Comparison of ENCODE assay signal across 19 cellular contexts in genomic region chr5:39104221-39104620, GRCh38. TPM values are rescaled to one million over a fixed set of nuclear protein-coding genes. Genes with fewer than 3 reads are reported as not detected.
DNase-seq lines count a peak whose midpoint lies in the region; ATAC-seq, FAIRE-seq and TF ChIP-seq lines count a peak whose summit lies in the region.
"Had no signal": no experiment of that assay in that cellular context is flagged by ENCODE, and none has a peak within 500 bp of the region (broad histone marks: within the 10 kb centered on the region; RNA-seq: fewer than 3 reads in every experiment).

No MANE protein-coding gene starts in this region.

- no peak overlapping the region for H3K9ac ChIP-seq in mammary epithelial cell (ENCODE audit: insufficient read depth, low read length)
- H3K9ac ChIP-seq: KMS-11 had no signal

- no peak for ATAC-seq in A549
- ATAC-seq: Panc1 had no signal

- H4K20me1 ChIP-seq in mammary epithelial cell (ENCODE audit: insufficient read depth, low read length) = no peaks in the 10 kb centered on the region

- H3K36me3 Mint-ChIP-seq in activated CD4-positive, alpha-beta memory T cell treated with anti-CD3 and anti-CD28 coated beads for 36 hours = peaks cover 18% of the 10 kb centered on the region
- H3K36me3 Mint-ChIP-seq in activated CD4-positive, alpha-beta memory T cell treated with anti-CD3 and anti-CD28 coated beads, Interleukin-2, amount 10 ng/mL, durations not matched to agents 7 days and 5 days (ENCODE audit: low read depth) = peaks cover 59% of the 10 kb centered on the region

- H3K27ac ChIP-seq in A549 = peak overlapping the region; percentile 90 to 95
- no peak overlapping the region for H3K27ac ChIP-seq in mammary epithelial cell (ENCODE audit: insufficient read depth, low read depth, low read length)
- H3K27ac ChIP-seq in RWPE1 = no peak overlapping the region
- H3K27ac ChIP-seq: KMS-11 had no signal

- no peaks in the 10 kb centered on the region for H3K27me3 Mint-ChIP-seq in activated CD4-positive, alpha-beta memory T cell treated with anti-CD3 and anti-CD28 coated beads for 36 hours
- no peaks in the 10 kb centered on the region for H3K27me3 Mint-ChIP-seq in activated CD4-positive, alpha-beta memory T cell treated with anti-CD3 and anti-CD28 coated beads, Interleukin-2, amount 10 ng/mL, durations not matched to agents 7 days and 5 days

- H3K4me3 Mint-ChIP-seq in activated CD4-positive, alpha-beta memory T cell treated with anti-CD3 and anti-CD28 coated beads for 36 hours = no peak overlapping the region
- H3K4me3 Mint-ChIP-seq in activated CD4-positive, alpha-beta memory T cell treated with anti-CD3 and anti-CD28 coated beads, Interleukin-2, amount 10 ng/mL, durations not matched to agents 7 days and 5 days = no peak overlapping the region

- no peak for TF ChIP-seq RAD21 in A549 (conservative IDR thresholded peaks at IDR 0.05 in 1 of 2, IDR thresholded peaks at IDR 0.05 in 1 of 2)

- BruUV-seq in mammary epithelial cell (replicated peaks; lab: Mats Ljungman, UMichigan) = no TSS peak

- no peak overlapping the region for H3K4me2 ChIP-seq in A549
- H3K4me2 ChIP-seq in mammary epithelial cell (ENCODE audit: insufficient read depth, low read depth, low read length) = no peak overlapping the region
- H3K4me2 ChIP-seq: KMS-11 had no signal

- dilution Hi-C loops in mammary epithelial cell (cut with HindIII; ENCODE audit: low sequenced_read_pairs) = no loop called here

- POLR2A ChIA-PET in activated CD4-positive, alpha-beta memory T cell treated with anti-CD3 and anti-CD28 coated beads for 36 hours (lab: Charles Lee) = no interaction called here
- POLR2A ChIA-PET in activated CD4-positive, alpha-beta memory T cell treated with anti-CD3 and anti-CD28 coated beads, Interleukin-2, amount 10 ng/mL, durations not matched to agents 7 days and 5 days (lab: Charles Lee) = interaction anchor here (0.7 kb wide), 1 partner anchor 9 kb away, joined by 3 read pairs; no protein-coding TSS in a partner anchor
- POLR2A ChIA-PET in A549 (lab: Yijun Ruan, JAX) = interaction anchor here (0.5 kb wide), 1 partner anchor 50 kb away, joined by 3 read pairs; no protein-coding TSS in a partner anchor
- POLR2A ChIA-PET in RWPE1 (lab: Yijun Ruan, JAX; ENCODE audit: low non-redundant PET) = no interaction called here

- CTCF ChIA-PET in activated CD4-positive, alpha-beta memory T cell treated with anti-CD3 and anti-CD28 coated beads for 36 hours (lab: Charles Lee) = interaction anchor here (0.7 to 2.1 kb wide), 4 partner anchors 11 to 178 kb away, joined by 3 to 10 read pairs (median 4); no protein-coding TSS in a partner anchor
- CTCF ChIA-PET in activated CD4-positive, alpha-beta memory T cell treated with anti-CD3 and anti-CD28 coated beads, Interleukin-2, amount 10 ng/mL, durations not matched to agents 7 days and 5 days (lab: Charles Lee) = interaction anchor here (1.1 to 1.2 kb wide), 2 partner anchors 8 to 90 kb away, joined by 3 read pairs; no protein-coding TSS in a partner anchor
- CTCF ChIA-PET in A549 (lab: Yijun Ruan, JAX) = interaction anchor here (0.7 to 10.4 kb wide), 8 partner anchors 10 to 469 kb away, joined by 3 to 110 read pairs (median 4); no protein-coding TSS in a partner anchor
- CTCF ChIA-PET in mammary epithelial cell (lab: Charles Lee; ENCODE audit: low non-redundant PET) = no interaction called here
- CTCF ChIA-PET in RWPE1 (lab: Yijun Ruan, JAX) = interaction anchor here (0.6 kb wide), 2 partner anchors 15 to 110 kb away, joined by 3 to 4 read pairs; no protein-coding TSS in a partner anchor

- no peaks in the 10 kb centered on the region for H3K9me3 Mint-ChIP-seq in activated CD4-positive, alpha-beta memory T cell treated with anti-CD3 and anti-CD28 coated beads for 36 hours
- no peaks in the 10 kb centered on the region for H3K9me3 Mint-ChIP-seq in activated CD4-positive, alpha-beta memory T cell treated with anti-CD3 and anti-CD28 coated beads, Interleukin-2, amount 10 ng/mL, durations not matched to agents 7 days and 5 days

- H3K27me3 ChIP-seq in mammary epithelial cell (ENCODE audit: insufficient read depth, low read length) (no peaks in the 10 kb centered on the region), BE2C (peaks cover under 1% of the 10 kb centered on the region; the same call in 1 of the 2 replicates)
- H3K27me3 ChIP-seq: MG63 had no signal

- no peaks in the 10 kb centered on the region for H3K79me2 ChIP-seq in mammary epithelial cell (ENCODE audit: insufficient read depth, low read length)

- H3K4me3 ChIP-seq in A549 = no peak overlapping the region
- H3K4me3 ChIP-seq in mammary epithelial cell (replicated peaks in 1 of 3; ENCODE audit: insufficient read depth in 1 of 3, low read depth in 2 of 3, low read length in 3 of 3) = no peak overlapping the region
- no peak overlapping the region for H3K4me3 ChIP-seq in BE2C (ENCODE audit: low read depth, low read length)
- H3K4me3 ChIP-seq: MG63 had no signal

- TF ChIP-seq POLR2A in A549 (IDR thresholded peaks at IDR 0.05; ENCODE audit: low read length) = no peak
- TF ChIP-seq POLR2A in H54 (IDR thresholded peaks at IDR 0.05; ENCODE audit: low read depth, low read length) = no peak

- TF ChIP-seq EP300 in A549 (IDR thresholded peaks at IDR 0.05) = no peak

- FAIRE-seq in A549 (lab: Jason Lieb, UNC) (no peak), H54 (lab: Jason Lieb, UNC) (peak; percentile 45)

- no peak for DNase-seq in activated CD4-positive, alpha-beta memory T cell treated with anti-CD3 and anti-CD28 coated beads for 36 hours
- no peak for DNase-seq in activated CD4-positive, alpha-beta memory T cell treated with anti-CD3 and anti-CD28 coated beads, Interleukin-2, amount 10 ng/mL, durations not matched to agents 7 days and 5 days
- DNase-seq in A549 (ENCODE audit: low read depth in 1 of 2, low spot score in 1 of 2) (no peak), H54 (ENCODE audit: insufficient read length, low spot score) (no peak), mammary epithelial cell (no peak), mucosa of gallbladder (ENCODE audit: low spot score) (no peak), BE2C (no peak), RWPE1 (ENCODE audit: low spot score) (no peak)
- DNase-seq: 8988T, DMS 273 treated with DMSO at 0.1 percent for 48 hours, MG63, NCI-H1105 treated with DMSO at 0.1 percent for 48 hours, NCI-H187, NCI-H2171, NCI-H446 treated with DMSO at 0.1 percent for 48 hours, NCI-H774, SHP77 had no signal

- H3K27ac Mint-ChIP-seq in activated CD4-positive, alpha-beta memory T cell treated with anti-CD3 and anti-CD28 coated beads for 36 hours = peak overlapping the region; percentile 1
- H3K27ac Mint-ChIP-seq in activated CD4-positive, alpha-beta memory T cell treated with anti-CD3 and anti-CD28 coated beads, Interleukin-2, amount 10 ng/mL, durations not matched to agents 7 days and 5 days = no peak overlapping the region

- peaks cover 28% of the 10 kb centered on the region for H3K4me1 Mint-ChIP-seq in activated CD4-positive, alpha-beta memory T cell treated with anti-CD3 and anti-CD28 coated beads for 36 hours (ENCODE audit: low read depth)
- H3K4me1 Mint-ChIP-seq in activated CD4-positive, alpha-beta memory T cell treated with anti-CD3 and anti-CD28 coated beads, Interleukin-2, amount 10 ng/mL, durations not matched to agents 7 days and 5 days = peaks cover 23% of the 10 kb centered on the region

- TF ChIP-seq CTCF in A549 (IDR thresholded peaks at IDR 0.05) (no peak), mammary epithelial cell (conservative IDR thresholded peaks at IDR 0.05 in 1 of 2, IDR thresholded peaks at IDR 0.05 in 1 of 2; ENCODE audit: extremely low read depth in 1 of 2, insufficient read depth in 1 of 2, low read depth in 1 of 2, low read length in 2 of 2) (no peak), BE2C (IDR thresholded peaks at IDR 0.05; ENCODE audit: low read depth, low read length) (no peak), RWPE1 (conservative IDR thresholded peaks at IDR 0.05; ENCODE audit: low read depth) (no peak)

- in situ Hi-C loops in mammary epithelial cell (cut with MboI; ENCODE audit: low sequenced_read_pairs in 2 of 2) = no loop called here

- H2AFZ ChIP-seq in mammary epithelial cell (ENCODE audit: low read depth, low read length) = peak overlapping the region; percentile 25

- H3K9me3 ChIP-seq in A549 = no peaks in the 10 kb centered on the region
- H3K9me3 ChIP-seq in mammary epithelial cell (replicated peaks; ENCODE audit: insufficient read depth, low read length) = no peaks in the 10 kb centered on the region
- no peaks in the 10 kb centered on the region for H3K9me3 ChIP-seq in BE2C
- H3K9me3 ChIP-seq: MG63 had no signal

- intact Hi-C loops in activated CD4-positive, alpha-beta memory T cell treated with anti-CD3 and anti-CD28 coated beads for 36 hours (cut with micrococcal nuclease) = no loop called here
- intact Hi-C loops in mammary epithelial cell (cut with micrococcal nuclease) = loop anchor here (5.0 kb wide), 1 partner anchor 93 kb away; no protein-coding TSS in a partner anchor

- peaks cover 80% of the 10 kb centered on the region for H3K4me1 ChIP-seq in A549
- H3K4me1 ChIP-seq in mammary epithelial cell (ENCODE audit: insufficient read depth, low read length) = peaks cover 44% of the 10 kb centered on the region
- H3K4me1 ChIP-seq in BE2C = no peaks in the 10 kb centered on the region

- H3K36me3 ChIP-seq in mammary epithelial cell (ENCODE audit: insufficient read depth, low read length) (no peaks in the 10 kb centered on the region), BE2C (no peaks in the 10 kb centered on the region)
- H3K36me3 ChIP-seq: MG63 had no signal

- 71% methylated on average over 1 of the region's 1 CpG for WGBS in A549 (ENCODE audit: missing lambda C conversion rate)
- WGBS in mammary epithelial cell (ENCODE audit: low coverage, missing lambda C conversion rate) = 22% methylated on average over 1 of the region's 1 CpG

TF ChIP-seq in A549, 52 proteins besides CTCF, POLR2A, EP300 and RAD21:
- TF ChIP-seq ZFP36 (IDR thresholded peaks at IDR 0.05; ENCODE audit: borderline replicate concordance, partially characterized antibody) = no peak
- 0 out of 2 replicates have a peak, but pooled peaks have one; percentile 43 for TF ChIP-seq EHMT2 (IDR thresholded peaks at IDR 0.05; ENCODE audit: low read depth)
- TF ChIP-seq HOXB5 (CRISPR knock-in tag; IDR thresholded peaks at IDR 0.05) = 0 out of 2 replicates have a peak, but pooled peaks have one; percentile 48

RNA-seq across cellular contexts. Expression of gene RICTOR, which starts 30.0 kb away (rescaled TPM):
- 10 to 100 TPM; 27.7 to 27.8 TPM for total RNA-seq in activated CD4-positive, alpha-beta memory T cell treated with anti-CD3 and anti-CD28 coated beads for 36 hours
- total RNA-seq in activated CD4-positive, alpha-beta memory T cell treated with anti-CD3 and anti-CD28 coated beads, Interleukin-2, amount 10 ng/mL, durations not matched to agents 7 days and 5 days = 10 to 100 TPM; 50.4 to 56.4 TPM
- 26.8 and 28.5 TPM in 2 replicates for polyA plus RNA-seq in A549 (2011; rRNA removed)
- polyA plus RNA-seq in A549 (2012; cell fraction: cytosol; rRNA removed) = 1.6 and 1.9 TPM in 2 replicates
- 3.7 and 5.4 TPM in 2 replicates for polyA plus RNA-seq in A549 (2012; cell fraction: nucleus; rRNA removed)
- 5.8 to 6.8 TPM (median 6.5 TPM) in 3 replicates for polyA plus RNA-seq in A549 (2017; fragmentation: RNase III; extraction: RNeasy Plus Mini Kit Qiagen cat#74134 plus additional on column Dnase treatment)
- 59.6 and 63.3 TPM in 2 replicates for polyA minus RNA-seq in A549 (2011; rRNA and poly(A)+ RNA removed)
- 10 to 100 TPM; 28.6 to 34.8 TPM for total RNA-seq in mammary epithelial cell
- 7.1 TPM for polyA plus RNA-seq in mammary epithelial cell
- polyA minus RNA-seq in mammary epithelial cell = 43.2 TPM
- 35.5 TPM for total RNA-seq in mucosa of gallbladder
- polyA plus RNA-seq in BE2C (2012; ENCODE audit: insufficient read depth, insufficient read length, low read depth) = 4.0 TPM

Comparison
In these comparisons a context has a peak if more than half of its experiments do, and no peak if none do; other contexts are left out.
1. POLR2A ChIA-PET loops: an anchor here in activated CD4-positive, alpha-beta memory T cell treated with anti-CD3 and anti-CD28 coated beads, Interleukin-2, amount 10 ng/mL, durations not matched to agents 7 days and 5 days (0.7 kb wide) and A549 (0.5 kb wide); none called in activated CD4-positive, alpha-beta memory T cell treated with anti-CD3 and anti-CD28 coated beads for 36 hours and RWPE1.
2. H3K27ac ChIP-seq: peak in A549 (2 of 2); none in mammary epithelial cell (single experiment) and RWPE1 (single experiment).